Comparison of ENCODE assay signal across 18 cellular contexts in genomic region chr2:85012855-85013254, GRCh38. TPM values are rescaled to one million over a fixed set of nuclear protein-coding genes. Genes with fewer than 3 reads are reported as not detected.
DNase-seq lines count a peak whose midpoint lies in the region; ATAC-seq and TF ChIP-seq lines count a peak whose summit lies in the region.
"Had no signal": no experiment of that assay in that cellular context is flagged by ENCODE, and none has a peak within 500 bp of the region (broad histone marks: within the 10 kb centered on the region; RNA-seq: fewer than 3 reads in every experiment).

No MANE protein-coding gene starts in this region.

- H3K27me3 ChIP-seq in neutrophil = no peaks in the 10 kb centered on the region
- H3K27me3 ChIP-seq: SJCRH30, upper lobe of left lung had no signal

- H3K27ac Mint-ChIP-seq in activated T-cell treated with anti-CD3 and anti-CD28 coated beads, Interleukin-2, amount 50 U/mL, for 24 hours = peak overlapping the region; percentile 91
- peak overlapping the region; percentile 50 for H3K27ac Mint-ChIP-seq in HFFc6
- H3K27ac Mint-ChIP-seq in activated naive CD8-positive, alpha-beta T cell = peak overlapping the region; percentile 96

- intact Hi-C loops in cardiac septum (cut with DNase I) = no loop called here

- H3K9me3 ChIP-seq in neutrophil = no peaks in the 10 kb centered on the region
- H3K9me3 ChIP-seq: mucosa of descending colon, SJCRH30, upper lobe of left lung had no signal

- H3K4me1 Mint-ChIP-seq in activated T-cell treated with anti-CD3 and anti-CD28 coated beads, Interleukin-2, amount 50 U/mL, for 24 hours (ENCODE audit: low read depth) = peaks cover 91% of the 10 kb centered on the region
- H3K4me1 Mint-ChIP-seq in HFFc6 (ENCODE audit: low read depth) = peaks cover 84% of the 10 kb centered on the region
- H3K4me1 Mint-ChIP-seq in activated naive CD8-positive, alpha-beta T cell (ENCODE audit: low read depth) = peaks cover 89% of the 10 kb centered on the region

- no peak overlapping the region for H3K4me3 Mint-ChIP-seq in activated T-cell treated with anti-CD3 and anti-CD28 coated beads, Interleukin-2, amount 50 U/mL, for 24 hours
- no peak overlapping the region; the same call in 1 of the 2 replicates for H3K4me3 Mint-ChIP-seq in HFFc6
- H3K4me3 Mint-ChIP-seq in activated naive CD8-positive, alpha-beta T cell = peak overlapping the region; percentile 67
- H3K4me3 Mint-ChIP-seq: effector memory CD8-positive, alpha-beta T cell; stimulated activated naive B cell treated with anti-CD40 and anti-IgM and Interleukin-4, amounts not matched to agents 10 μg/mL and 1 μg/mL and 100 μg/mL, for 72 hours had no signal

- H3K27ac ChIP-seq in neutrophil = peak overlapping the region; percentile 42
- H3K27ac ChIP-seq: HL-60, SJCRH30, skin epidermis, upper lobe of left lung had no signal

- ATAC-seq in GM21786 (IDR thresholded peaks at IDR 0.05; ENCODE audit: unreplicated experiment) (no peak), HG02623 (IDR thresholded peaks at IDR 0.05; ENCODE audit: unreplicated experiment) (no peak)
- ATAC-seq: effector memory CD8-positive, alpha-beta T cell; mucosa of descending colon; stimulated activated naive B cell treated with anti-CD40 and anti-IgM and Interleukin-4, amounts not matched to agents 10 μg/mL and 1 μg/mL and 100 μg/mL, for 72 hours had no signal

- no peak for DNase-seq in activated T-cell treated with anti-CD3 and anti-CD28 coated beads, Interleukin-2, amount 50 U/mL, for 24 hours
- DNase-seq in activated T-cell treated with anti-CD3 and anti-CD28 coated beads, Interleukin-2, amount 50 U/mL, for 1 hour = no peak
- no peak for DNase-seq in HFFc6
- DNase-seq in cardiac septum (ENCODE audit: low spot score) = no peak
- DNase-seq: effector memory CD8-positive, alpha-beta T cell; KG1; mucosa of descending colon; NCI-H1417 treated with DMSO at 0.1 percent for 48 hours; NCI-H345; SJCRH30; stimulated activated naive B cell treated with anti-CD40 and anti-IgM and Interleukin-4, amounts not matched to agents 10 μg/mL and 1 μg/mL and 100 μg/mL, for 72 hours; upper lobe of left lung had no signal

- peaks cover 15% of the 10 kb centered on the region for H3K9me3 Mint-ChIP-seq in activated T-cell treated with anti-CD3 and anti-CD28 coated beads, Interleukin-2, amount 50 U/mL, for 24 hours
- H3K9me3 Mint-ChIP-seq in HFFc6 = no peaks in the 10 kb centered on the region
- H3K9me3 Mint-ChIP-seq in activated naive CD8-positive, alpha-beta T cell (ENCODE audit: low read depth) = peaks cover 3% of the 10 kb centered on the region

- peaks cover 29 to 43% of the 10 kb centered on the region in 2 experiments for H3K4me1 ChIP-seq in neutrophil (ENCODE audit: control insufficient read depth in 1 of 2, insufficient read depth in 1 of 2, low read depth in 1 of 2, low read length in 1 of 2)

- no peak overlapping the region for H3K4me3 ChIP-seq in neutrophil (ENCODE audit: low read depth in 1 of 2, low read length in 1 of 2)
- H3K4me3 ChIP-seq: mucosa of descending colon, SJCRH30, skin epidermis, upper lobe of left lung had no signal

- H3K36me3 ChIP-seq in neutrophil = no peaks in the 10 kb centered on the region

- peaks cover 42% of the 10 kb centered on the region for H3K36me3 Mint-ChIP-seq in activated T-cell treated with anti-CD3 and anti-CD28 coated beads, Interleukin-2, amount 50 U/mL, for 24 hours (ENCODE audit: low read depth)
- H3K36me3 Mint-ChIP-seq in HFFc6 (ENCODE audit: low read depth) = peaks cover 24% of the 10 kb centered on the region
- peaks cover 19% of the 10 kb centered on the region for H3K36me3 Mint-ChIP-seq in activated naive CD8-positive, alpha-beta T cell

- H3K27me3 Mint-ChIP-seq in activated T-cell treated with anti-CD3 and anti-CD28 coated beads, Interleukin-2, amount 50 U/mL, for 24 hours = no peaks in the 10 kb centered on the region
- peaks cover 3% of the 10 kb centered on the region; the same call in 1 of the 2 replicates for H3K27me3 Mint-ChIP-seq in HFFc6 (ENCODE audit: insufficient read depth)
- no peaks in the 10 kb centered on the region for H3K27me3 Mint-ChIP-seq in activated naive CD8-positive, alpha-beta T cell
- H3K27me3 Mint-ChIP-seq: effector memory CD8-positive, alpha-beta T cell; stimulated activated naive B cell treated with anti-CD40 and anti-IgM and Interleukin-4, amounts not matched to agents 10 μg/mL and 1 μg/mL and 100 μg/mL, for 72 hours had no signal

- no peak for TF ChIP-seq CTCF in HFFc6 (IDR thresholded peaks at IDR 0.05)
- TF ChIP-seq CTCF in neutrophil (IDR thresholded peaks at IDR 0.05) = no peak

RNA-seq across cellular contexts. Expression of gene KCMF1, which starts 41.9 kb away (rescaled TPM):
- total RNA-seq in HFFc6 (2021; fragmentation: NEBNext Ultra II Directional; extraction: Animal tissue kit (Norgen Biotek cat#: 25700)) = 100 to 1,000 TPM in 4 of 6 experiments, 10 to 100 TPM in 2; 95.7 to 105 (median 101) TPM
- total RNA-seq in cardiac septum = 88.8 TPM
